ENCODE assay signal across 8 cellular contexts in the genomic region with DNA sequence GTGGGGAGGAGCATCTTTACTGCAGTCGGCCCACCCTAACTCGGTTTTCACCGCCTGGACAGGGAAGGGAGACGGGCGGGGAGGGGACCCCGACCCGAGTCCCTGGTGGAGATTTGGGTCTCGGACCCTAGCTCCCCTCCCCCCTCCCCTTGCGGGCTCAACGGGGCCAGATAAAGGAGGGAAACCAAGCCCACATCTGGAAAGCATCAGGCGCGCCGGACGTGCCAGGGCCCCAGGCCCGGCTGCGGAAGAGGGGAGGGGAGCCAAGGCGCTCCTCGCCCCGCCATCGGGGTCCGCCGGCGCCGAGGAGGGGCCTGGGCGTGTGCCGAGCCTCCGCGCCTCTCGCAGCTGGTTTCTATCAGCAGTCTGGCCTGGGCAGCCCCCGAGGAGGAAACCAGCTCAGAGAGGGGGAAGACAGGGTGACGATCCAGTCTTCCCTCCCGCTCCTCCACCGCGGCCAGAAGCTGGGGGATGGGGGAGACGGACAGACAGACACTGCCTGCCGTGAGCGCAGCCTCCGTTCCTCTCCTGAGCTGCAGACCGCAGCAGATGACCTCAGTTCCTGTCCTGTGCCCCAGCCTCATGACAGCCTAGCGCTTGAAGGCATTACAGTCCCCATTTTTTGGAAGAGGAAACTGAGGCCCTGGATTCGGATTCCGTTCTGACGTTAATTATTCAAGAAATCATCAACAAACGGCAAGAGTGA. TPM values are rescaled to one million over a fixed set of nuclear protein-coding genes. Genes with fewer than 3 reads are reported as not detected.
DNase-seq lines count a peak whose midpoint lies in the region; ATAC-seq and TF ChIP-seq lines count a peak whose summit lies in the region.

No MANE protein-coding gene starts in this region.

- H3K9me1 ChIP-seq in IMR-90 (ENCODE audit: insufficient read depth, low read length), result no peaks in the 10 kb centered on the region

- H3K4me2 ChIP-seq in IMR-90 (ENCODE audit: low read depth, low read length), result peak overlapping the region; percentile 60

- peak; percentile 70 for DNase-seq in ELR (ENCODE audit: low read depth)
- peak; percentile 58 for DNase-seq in IMR-90
- DNase-seq in adipocyte (ENCODE audit: low read depth), result peak; percentile 73
- DNase-seq in stimulated activated CD8-positive, alpha-beta memory T cell treated with anti-CD3 and anti-CD28 coated beads, Interleukin-4, amount 100 ng/mL, for 48 hours, result peak; percentile 63
- DNase-seq in activated effector memory CD4-positive, alpha-beta T cell treated with anti-CD3 and anti-CD28 coated beads, Interleukin-2, amount 50 U/mL, for 16 hours, result no peak
- DNase-seq in T1000 (lab: John Stamatoyannopoulos, UW), result no peak

- in situ Hi-C loops in IMR-90 (cut with MboI; ENCODE audit: low sequenced_read_pairs), result no loop called here

- H4K5ac ChIP-seq in IMR-90 (ENCODE audit: low read depth, low read length), result peak overlapping the region; percentile 8; the same call in 1 of the 2 replicates

- peaks cover 4% of the 10 kb centered on the region; the same call in 1 of the 2 replicates for H4K20me1 ChIP-seq in IMR-90 (ENCODE audit: insufficient read depth, low read length)

- H3K27me3 ChIP-seq in IMR-90 (ENCODE audit: control insufficient read depth, insufficient read depth, low read length) (no peaks in the 10 kb centered on the region; the same call in 1 of the 2 replicates), adipocyte (replicated peaks; ENCODE audit: control insufficient read depth, insufficient read depth, low read length) (no peaks in the 10 kb centered on the region)

- H3K4me3 ChIP-seq in IMR-90 (ENCODE audit: insufficient read depth, low read depth, low read length), result peak overlapping the region; percentile 41
- peak overlapping the region; percentile 74 for H3K4me3 ChIP-seq in adipocyte (ENCODE audit: low read length)
- peak overlapping the region; percentile 64 for H3K4me3 ChIP-seq in iPS-18c (ENCODE audit: insufficient read depth, low read depth, low read length)

- POLR2A ChIA-PET in IMR-90 (lab: Charles Lee; ENCODE audit: unreplicated experiment), result interaction anchor here (0.6 to 1.0 kb wide), 2 partner anchors 17 to 22 kb away, joined by 3 to 5 read pairs; partner anchors contain the start of gene DACT3

- BruUV-seq in IMR-90 (replicated peaks; lab: Mats Ljungman, UMichigan), result no TSS peak

- intact Hi-C loops in IMR-90 (cut with micrococcal nuclease), result no loop called here

- peak overlapping the region; percentile 67 for H3K4ac ChIP-seq in IMR-90 (ENCODE audit: low read depth, low read length)

- H3K23ac ChIP-seq in IMR-90 (ENCODE audit: low read depth, low read length), result peak overlapping the region; percentile 46

- H2BK5ac ChIP-seq in IMR-90 (ENCODE audit: low read depth, low read length, poor library complexity, severe bottlenecking), result peak overlapping the region; percentile 7

- TF ChIP-seq POLR2A in IMR-90 (IDR thresholded peaks at IDR 0.05; ENCODE audit: low read depth, low read length), result no peak

- no peaks in the 10 kb centered on the region for H3K36me3 ChIP-seq in IMR-90 (ENCODE audit: control insufficient read depth, insufficient read depth, low read length)
- H3K36me3 ChIP-seq in adipocyte (ENCODE audit: control insufficient read depth, insufficient read depth, low read length, severe bottlenecking), result no peaks in the 10 kb centered on the region

- peak overlapping the region; percentile 12; the same call in 1 of the 2 replicates for H3K18ac ChIP-seq in IMR-90 (ENCODE audit: low read depth, low read length)

- H2BK120ac ChIP-seq in IMR-90 (ENCODE audit: low read depth, low read length), result peak overlapping the region; percentile 47; the same call in 1 of the 2 replicates

- dilution Hi-C loops in IMR-90 (cut with HindIII; ENCODE audit: low sequenced_read_pairs, unreplicated experiment), result no loop called here

- CTCF ChIA-PET in IMR-90 (lab: Yijun Ruan, JAX), result interaction anchor here (1.0 kb wide), 1 partner anchor 101 kb away, joined by 8 read pairs; no protein-coding TSS in a partner anchor

- H2BK20ac ChIP-seq in IMR-90 (ENCODE audit: low read depth, low read length), result 0 out of 2 replicates have a peak overlapping the region, but pooled peaks have one; percentile 6

- TF ChIP-seq CTCF in IMR-90 (conservative IDR thresholded peaks at IDR 0.05; ENCODE audit: low read depth, low read length), result no peak

- H2AFZ ChIP-seq in IMR-90 (replicated peaks; ENCODE audit: low read length, poor library complexity), result peak overlapping the region; percentile 98

- no peak overlapping the region for H3K56ac ChIP-seq in IMR-90 (ENCODE audit: extremely low read depth, insufficient read depth, low read length)

- peak; percentile 2; the same call in 1 of the 2 replicates for TF ChIP-seq RAD21 in IMR-90 (IDR thresholded peaks at IDR 0.05; ENCODE audit: low read length)

- H3K79me1 ChIP-seq in IMR-90 (ENCODE audit: low read depth in 1 of 2, low read length in 2 of 2), result no peaks in the 10 kb centered on the region

- peak; percentile 48 for ATAC-seq in IMR-90 (ENCODE audit: low read depth)
- no peak for ATAC-seq in GM21381 (IDR thresholded peaks at IDR 0.05; ENCODE audit: unreplicated experiment)

- H2AK5ac ChIP-seq in IMR-90 (ENCODE audit: low read depth, low read length), result peak overlapping the region; percentile 84; the same call in 1 of the 2 replicates

- H3K4me1 ChIP-seq in IMR-90 (ENCODE audit: control insufficient read depth, insufficient read depth, low read length) (peaks cover 3% of the 10 kb centered on the region; the same call in 1 of the 2 replicates), adipocyte (ENCODE audit: control insufficient read depth, insufficient read depth, low read length) (peaks cover 12% of the 10 kb centered on the region)

- peak overlapping the region; percentile 74; the same call in 1 of the 2 replicates for H3K14ac ChIP-seq in IMR-90 (replicated peaks; ENCODE audit: low read depth, low read length)

- peak overlapping the region; percentile 58 for H3K27ac ChIP-seq in IMR-90 (ENCODE audit: insufficient read depth, low read length)

- H3K9ac ChIP-seq in IMR-90 (ENCODE audit: low read depth, low read length) (peak overlapping the region; percentile 23), adipocyte (ENCODE audit: low read length) (peak overlapping the region; percentile 74)

- H3K9me3 ChIP-seq in IMR-90 (ENCODE audit: control insufficient read depth, insufficient read depth, low read length) (no peaks in the 10 kb centered on the region), adipocyte (ENCODE audit: control insufficient read depth, low read length) (no peaks in the 10 kb centered on the region), iPS-18c (ENCODE audit: control insufficient read depth, insufficient read depth, low read length) (no peaks in the 10 kb centered on the region)

- H2AK9ac ChIP-seq in IMR-90 (replicated peaks; ENCODE audit: low read depth, low read length, poor library complexity), result peak overlapping the region; percentile 94

- H2BK15ac ChIP-seq in IMR-90 (ENCODE audit: low read depth, low read length), result peak overlapping the region; percentile 1; the same call in 1 of the 3 replicates

- peak overlapping the region; percentile 24 for H4K91ac ChIP-seq in IMR-90 (ENCODE audit: insufficient read depth, low read depth, low read length)

- H4K8ac ChIP-seq in IMR-90 (ENCODE audit: low read depth in 2 of 2, low read length in 2 of 2), result peak overlapping the region; percentile 11 to 91

- WGBS in IMR-90 (ENCODE audit: extremely low coverage in 2 of 2, insufficient read length in 1 of 2), 2 experiments, result 0% methylated on average over 7 of the region's 44 CpGs; no CpG with 5 or more reads in 1 of the 2 experiments

TF ChIP-seq in IMR-90, 13 proteins besides CTCF, POLR2A, EP300 and RAD21:
- TF ChIP-seq BHLHE40 (IDR thresholded peaks at IDR 0.05; ENCODE audit: low read depth, low read length) (0 out of 2 replicates have a peak, but pooled peaks have one; percentile 7), NFE2L2 (IDR thresholded peaks at IDR 0.05; ENCODE audit: low read depth, low read length) (no peak), MAZ (IDR thresholded peaks at IDR 0.05; ENCODE audit: borderline replicate concordance, low read depth, low read length) (peak; percentile 71; the same call in 1 of the 2 replicates)

RNA-seq across cellular contexts. Expression of gene GNG8, which starts 3.5 kb away (rescaled TPM):
- total RNA-seq in IMR-90 (2012; rRNA removed), result not detected in 2 replicates
- not detected in 2 replicates for polyA plus RNA-seq in IMR-90 (2012; rRNA removed)
- polyA plus RNA-seq in IMR-90 (2012; cell fraction: cytosol; rRNA removed), result not detected in 2 replicates
- polyA plus RNA-seq in IMR-90 (2012; cell fraction: nucleus; rRNA removed; ENCODE audit: low replicate concordance), result not detected in 2 replicates

RNA-seq across cellular contexts. Expression of gene PTGIR, which starts 14.6 kb away (rescaled TPM):
- 0.54 and 0.56 TPM in 2 replicates for total RNA-seq in IMR-90 (2012; rRNA removed)
- 4.9 and 5.3 TPM in 2 replicates for polyA plus RNA-seq in IMR-90 (2012; rRNA removed)
- 2.8 and 7.8 TPM in 2 replicates for polyA plus RNA-seq in IMR-90 (2012; cell fraction: cytosol; rRNA removed)
- polyA plus RNA-seq in IMR-90 (2012; cell fraction: nucleus; rRNA removed; ENCODE audit: low replicate concordance), result 18.1 and 39.4 TPM in 2 replicates

RNA-seq across cellular contexts. Expression of gene DACT3, which starts 21.5 kb away (rescaled TPM):
- 1.6 and 1.9 TPM in 2 replicates for total RNA-seq in IMR-90 (2012; rRNA removed)
- polyA plus RNA-seq in IMR-90 (2012; rRNA removed), result 4.9 and 5.7 TPM in 2 replicates
- polyA plus RNA-seq in IMR-90 (2012; cell fraction: cytosol; rRNA removed), result 3.0 and 6.6 TPM in 2 replicates
- 6.5 and 7.5 TPM in 2 replicates for polyA plus RNA-seq in IMR-90 (2012; cell fraction: nucleus; rRNA removed; ENCODE audit: low replicate concordance)

RNA-seq across cellular contexts. Expression of gene CALM3, which starts 38.4 kb away (rescaled TPM):
- total RNA-seq in IMR-90 (2012; rRNA removed), result 91.6 and 197 TPM in 2 replicates
- polyA plus RNA-seq in IMR-90 (2012; rRNA removed), result 467 and 501 TPM in 2 replicates
- 414 and 485 TPM in 2 replicates for polyA plus RNA-seq in IMR-90 (2012; cell fraction: cytosol; rRNA removed)
- 233 and 354 TPM in 2 replicates for polyA plus RNA-seq in IMR-90 (2012; cell fraction: nucleus; rRNA removed; ENCODE audit: low replicate concordance)

Comparison
In these comparisons a context has a peak if more than half of its experiments do, and no peak if none do; other contexts are left out.
1. DNase-seq: peak in ELR (single experiment), IMR-90 (single experiment), adipocyte (single experiment) and stimulated activated CD8-positive, alpha-beta memory T cell treated with anti-CD3 and anti-CD28 coated beads, Interleukin-4, amount 100 ng/mL, for 48 hours (single experiment); none in activated effector memory CD4-positive, alpha-beta T cell treated with anti-CD3 and anti-CD28 coated beads, Interleukin-2, amount 50 U/mL, for 16 hours (single experiment) and T1000 (single experiment).
2. Peak in every context shown above with its lines, with median percentiles within 50 percentile points of each other: H3K4me3 ChIP-seq.